In the genomic region with DNA sequence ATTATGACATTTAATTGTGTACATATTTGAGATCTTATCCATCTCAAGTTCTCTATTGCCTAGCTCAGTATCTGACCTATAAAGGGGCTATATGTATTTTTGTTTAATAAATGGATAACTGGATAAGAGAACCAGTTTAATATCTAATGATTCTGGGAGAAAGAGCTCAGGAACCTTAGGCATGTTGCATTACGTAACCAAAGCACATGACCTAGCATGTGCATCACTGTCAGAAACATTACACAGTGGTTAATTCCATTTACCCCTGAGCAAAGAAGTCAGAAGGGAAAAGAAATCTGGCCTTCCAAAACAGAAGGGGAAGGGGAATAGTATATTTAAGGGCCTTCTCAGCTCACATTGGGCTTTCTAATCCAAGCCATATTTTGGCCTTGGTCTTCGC, we compare ENCODE assay signal across 21 cellular contexts. TPM values are rescaled to one million over a fixed set of nuclear protein-coding genes. Genes with fewer than 3 reads are reported as not detected.
DNase-seq lines count a peak whose midpoint lies in the region; ATAC-seq, FAIRE-seq and TF ChIP-seq lines count a peak whose summit lies in the region.
"Had no signal": no experiment of that assay in that cellular context is flagged by ENCODE, and none has a peak within 500 bp of the region (broad histone marks: within the 10 kb centered on the region; RNA-seq: fewer than 3 reads in every experiment).

No MANE protein-coding gene starts in this region.

- H2BK15ac ChIP-seq in IMR-90 (ENCODE audit: low read depth, low read length) = no peak overlapping the region

- ATAC-seq in A549 = peak in 1 of 2 experiments; percentile 9; a peak in 1 of 6 replicates
- peak; percentile 24 for ATAC-seq in IMR-90 (ENCODE audit: low read depth)
- ATAC-seq in left cardiac atrium = no peak
- ATAC-seq in psoas muscle = no peak

- H3K9me3 ChIP-seq in A549 = peaks cover 8% of the 10 kb centered on the region; the same call in 2 of the 3 replicates
- H3K9me3 ChIP-seq in IMR-90 (ENCODE audit: control insufficient read depth, insufficient read depth, low read length) = no peaks in the 10 kb centered on the region; the same call in 1 of the 2 replicates
- H3K9me3 ChIP-seq in kidney (ENCODE audit: control insufficient read depth in 1 of 2, low read length in 2 of 2) = no peaks in the 10 kb centered on the region
- no peaks in the 10 kb centered on the region for H3K9me3 ChIP-seq in psoas muscle

- no peak overlapping the region for H4K91ac ChIP-seq in IMR-90 (ENCODE audit: insufficient read depth, low read depth, low read length)

- in situ Hi-C loops in IMR-90 (cut with MboI; ENCODE audit: low sequenced_read_pairs) = no loop called here

- TF ChIP-seq POLR2A in A549 (IDR thresholded peaks at IDR 0.05; ENCODE audit: low read length) (no peak), IMR-90 (IDR thresholded peaks at IDR 0.05; ENCODE audit: low read depth, low read length) (no peak)

- CTCF ChIA-PET in A549 (lab: Yijun Ruan, JAX) (interaction anchor here (0.9 to 8.3 kb wide), 4 partner anchors 11 to 573 kb away, joined by 3 to 70 read pairs (median 6); a partner anchor contains a TSS), IMR-90 (lab: Yijun Ruan, JAX) (interaction anchor here (0.5 to 1.0 kb wide), 2 partner anchors 19 to 48 kb away, joined by 3 to 4 read pairs; no protein-coding TSS in a partner anchor)

- H4K5ac ChIP-seq in IMR-90 (ENCODE audit: low read depth, low read length) = peak overlapping the region; percentile 12; the same call in 1 of the 2 replicates

- H4K20me1 ChIP-seq in IMR-90 (ENCODE audit: insufficient read depth, low read length) = peaks cover 46% of the 10 kb centered on the region

- H3K23ac ChIP-seq in IMR-90 (ENCODE audit: low read depth, low read length) = no peak overlapping the region

- DNase-seq in A549 (ENCODE audit: low read depth in 1 of 2, low spot score in 1 of 2) (no peak), IMR-90 (peak; percentile 65), choroid plexus epithelial cell (ENCODE audit: low read depth) (peak; percentile 77), kidney (no peak), left cardiac atrium (no peak), psoas muscle (no peak), NCI-H345 treated with DMSO at 0.1 percent for 48 hours (lab: John Stamatoyannopoulos, UW; ENCODE audit: unreplicated experiment) (no peak), GM19238 (ENCODE audit: insufficient read length, low spot score) (no peak)
- DNase-seq: AML-193; Calu3; CD4-positive, CD25-positive, alpha-beta regulatory T cell; DMS79; GDM1; GOT3; NCI-H1092; NCI-H1694 treated with DMSO at 0.1 percent for 48 hours; NCI-H446 treated with DMSO at 0.1 percent for 48 hours; NCI-H774; PC-9 had no signal

- H2BK5ac ChIP-seq in IMR-90 (ENCODE audit: low read depth, low read length, poor library complexity, severe bottlenecking) = no peak overlapping the region

- H3K4ac ChIP-seq in IMR-90 (ENCODE audit: low read depth, low read length) = no peak overlapping the region

- no TSS peak for BruUV-seq in IMR-90 (replicated peaks; lab: Mats Ljungman, UMichigan)

- H4K8ac ChIP-seq in IMR-90 (ENCODE audit: low read depth in 2 of 2, low read length in 2 of 2) = no peak overlapping the region

- H3K36me3 ChIP-seq in IMR-90 (ENCODE audit: control insufficient read depth, insufficient read depth, low read length) (peaks cover 24% of the 10 kb centered on the region), kidney (ENCODE audit: control insufficient read depth in 1 of 2, insufficient read depth in 2 of 2, low read length in 2 of 2) (no peaks in the 10 kb centered on the region), psoas muscle (ENCODE audit: insufficient read depth in 1 of 2, low read depth in 1 of 2) (no peaks in the 10 kb centered on the region)

- H3K56ac ChIP-seq in IMR-90 (ENCODE audit: extremely low read depth, insufficient read depth, low read length) = no peak overlapping the region

- TF ChIP-seq RAD21 in A549 (conservative IDR thresholded peaks at IDR 0.05 in 1 of 2, IDR thresholded peaks at IDR 0.05 in 1 of 2) (no peak), IMR-90 (IDR thresholded peaks at IDR 0.05; ENCODE audit: low read length) (no peak)

- no peak overlapping the region for H2AK9ac ChIP-seq in IMR-90 (replicated peaks; ENCODE audit: low read depth, low read length, poor library complexity)

- TF ChIP-seq EP300 in A549 (IDR thresholded peaks at IDR 0.05) = no peak

- FAIRE-seq in A549 (lab: Jason Lieb, UNC) (peak; percentile 88), kidney (lab: Jason Lieb, UNC) (peak; percentile 37)

- no peak overlapping the region for H2BK20ac ChIP-seq in IMR-90 (ENCODE audit: low read depth, low read length)

- no peak overlapping the region for H3K14ac ChIP-seq in IMR-90 (replicated peaks; ENCODE audit: low read depth, low read length)

- H3K4me3 ChIP-seq in A549 = no peak overlapping the region
- H3K4me3 ChIP-seq in IMR-90 (ENCODE audit: insufficient read depth, low read depth, low read length) = no peak overlapping the region
- H3K4me3 ChIP-seq in choroid plexus epithelial cell (ENCODE audit: low read depth, low read length) = no peak overlapping the region
- no peak overlapping the region for H3K4me3 ChIP-seq in kidney (ENCODE audit: low read length in 2 of 2)
- H3K4me3 ChIP-seq in psoas muscle = no peak overlapping the region
- H3K4me3 ChIP-seq: PC-9 had no signal

- H3K79me1 ChIP-seq in IMR-90 (ENCODE audit: low read depth in 1 of 2, low read length in 2 of 2) = peaks cover 36 to 68% of the 10 kb centered on the region in 2 experiments

- peaks cover 100% of the 10 kb centered on the region for H3K4me1 ChIP-seq in A549
- H3K4me1 ChIP-seq in IMR-90 (ENCODE audit: control insufficient read depth, insufficient read depth, low read length) = peaks cover 14% of the 10 kb centered on the region; the same call in 1 of the 2 replicates
- peaks cover 0 to 3% of the 10 kb centered on the region in 2 donors for H3K4me1 ChIP-seq in kidney (ENCODE audit: control insufficient read depth in 1 of 2, insufficient read depth in 1 of 2, low read depth in 1 of 2, low read length in 2 of 2)
- H3K4me1 ChIP-seq in psoas muscle = no peaks in the 10 kb centered on the region

- H3K9ac ChIP-seq in IMR-90 (ENCODE audit: low read depth, low read length) = no peak overlapping the region
- H3K9ac ChIP-seq in kidney (ENCODE audit: low read length in 2 of 2) = peak overlapping the region in 1 of 2 donors; percentile 35
- H3K9ac ChIP-seq: KMS-11 had no signal

- H2AFZ ChIP-seq in IMR-90 (replicated peaks; ENCODE audit: low read length, poor library complexity) = no peak overlapping the region
- H2AFZ ChIP-seq: PC-9 had no signal

- H3K4me2 ChIP-seq in A549 = peak overlapping the region; percentile 42
- H3K4me2 ChIP-seq in IMR-90 (ENCODE audit: low read depth, low read length) = peak overlapping the region; percentile 14; the same call in 1 of the 2 replicates
- H3K4me2 ChIP-seq: KMS-11, PC-9 had no signal

- 0 out of 2 replicates have a peak overlapping the region, but pooled peaks have one; percentile 41 for H2AK5ac ChIP-seq in IMR-90 (ENCODE audit: low read depth, low read length)

- H2BK120ac ChIP-seq in IMR-90 (ENCODE audit: low read depth, low read length) = no peak overlapping the region

- no peak for TF ChIP-seq CTCF in A549 (IDR thresholded peaks at IDR 0.05)
- no peak for TF ChIP-seq CTCF in IMR-90 (conservative IDR thresholded peaks at IDR 0.05; ENCODE audit: low read depth, low read length)
- TF ChIP-seq CTCF in choroid plexus epithelial cell (conservative IDR thresholded peaks at IDR 0.05; ENCODE audit: low read depth, low read length) = no peak
- no peak for TF ChIP-seq CTCF in kidney (IDR thresholded peaks at IDR 0.05; ENCODE audit: borderline replicate concordance, extremely low read depth, insufficient read depth)
- no peak for TF ChIP-seq CTCF in psoas muscle (IDR thresholded peaks at IDR 0.05)

- 96% methylated on average over 2 of the region's 2 CpGs for WGBS in A549 (ENCODE audit: missing lambda C conversion rate)
- no CpG with 5 or more reads among the region's 2 CpGs for WGBS in IMR-90 (ENCODE audit: extremely low coverage in 2 of 2, insufficient read length in 1 of 2), 2 experiments
- 78 to 83% (median 81%) methylated on average over 2 of the region's 2 CpGs for WGBS in psoas muscle, 3 donors

- POLR2A ChIA-PET in A549 (lab: Yijun Ruan, JAX) (interaction anchor here (0.7 to 4.6 kb wide), 5 partner anchors 9 to 575 kb away, joined by 3 to 37 read pairs (median 5); a partner anchor contains a TSS), IMR-90 (lab: Charles Lee; ENCODE audit: unreplicated experiment) (no interaction called here)

- H3K27me3 ChIP-seq in IMR-90 (ENCODE audit: control insufficient read depth, insufficient read depth, low read length) (no peaks in the 10 kb centered on the region), psoas muscle (ENCODE audit: insufficient read depth in 3 of 3, low read length in 2 of 3) (no peaks in the 10 kb centered on the region)

- intact Hi-C loops in IMR-90 (cut with micrococcal nuclease) = no loop called here
- intact Hi-C loops in kidney (cut with DNase I) = no loop called here
- intact Hi-C loops in left cardiac atrium (cut with DNase I) = no loop called here
- intact Hi-C loops in psoas muscle (cut with DNase I) = no loop called here

- peak overlapping the region; percentile 11 for H3K18ac ChIP-seq in IMR-90 (ENCODE audit: low read depth, low read length)

- H3K9me1 ChIP-seq in IMR-90 (ENCODE audit: insufficient read depth, low read length) = no peaks in the 10 kb centered on the region; the same call in 1 of the 2 replicates

- H3K27ac ChIP-seq in A549 = peak overlapping the region; percentile 49 to 80
- peak overlapping the region; percentile 34; the same call in 1 of the 2 replicates for H3K27ac ChIP-seq in IMR-90 (ENCODE audit: insufficient read depth, low read length)
- H3K27ac ChIP-seq in kidney (ENCODE audit: low read depth in 2 of 2, low read length in 2 of 2) = peak overlapping the region in 1 of 2 donors; percentile 43
- no peak overlapping the region for H3K27ac ChIP-seq in psoas muscle
- H3K27ac ChIP-seq: 22Rv1, KMS-11, PC-9 had no signal

- dilution Hi-C loops in IMR-90 (cut with HindIII; ENCODE audit: low sequenced_read_pairs, unreplicated experiment) = no loop called here

TF ChIP-seq in A549, 52 proteins besides CTCF, POLR2A, EP300 and RAD21 (continues in another document):
- TF ChIP-seq EHMT2 (IDR thresholded peaks at IDR 0.05; ENCODE audit: low read depth) = no peak

RNA-seq across cellular contexts. Expression of a gene that starts 12.3 kb away (rescaled TPM):
- polyA plus RNA-seq in A549 (2011; rRNA removed) (127 and 156 TPM in 2 replicates), A549 (2017; fragmentation: RNase III; extraction: RNeasy Plus Mini Kit Qiagen cat#74134 plus additional on column Dnase treatment) (36.8 to 41.2 TPM (median 40.0 TPM) in 3 replicates), IMR-90 (2012; rRNA removed) (8.3 and 8.6 TPM in 2 replicates), kidney (ENCODE audit: insufficient read depth, low read depth, low replicate concordance) (4.2 TPM), psoas muscle (under 1 TPM; 0.07 to 0.18 (median 0.17) TPM)
- 14.1 and 18.3 TPM in 2 replicates for polyA plus RNA-seq in A549 (2012; cell fraction: cytosol; rRNA removed)
- polyA plus RNA-seq in A549 (2012; cell fraction: nucleus; rRNA removed) = 35.2 and 39.7 TPM in 2 replicates
- polyA minus RNA-seq in A549 (2011; rRNA and poly(A)+ RNA removed) = 379 and 415 TPM in 2 replicates
- total RNA-seq in IMR-90 (2012; rRNA removed) (11.7 and 12.4 TPM in 2 replicates), kidney (10.2 TPM), left cardiac atrium (1 to 10 TPM; 2.4 to 9.8 TPM), psoas muscle (under 1 TPM; 0.61 to 0.88 (median 0.73) TPM)
- polyA plus RNA-seq in IMR-90 (2012; cell fraction: cytosol; rRNA removed) = 3.3 and 7.5 TPM in 2 replicates
- 7.6 and 18.5 TPM in 2 replicates for polyA plus RNA-seq in IMR-90 (2012; cell fraction: nucleus; rRNA removed; ENCODE audit: low replicate concordance)
- total RNA-seq: Calu3 had no signal

Comparison
In these comparisons a context has a peak if more than half of its experiments do, and no peak if none do; other contexts are left out.
1. DNase-seq: peak in IMR-90 (single experiment) and choroid plexus epithelial cell (single experiment); none in A549 (0 of 2), kidney (single experiment), left cardiac atrium (single experiment), psoas muscle (0 of 2), NCI-H345 treated with DMSO at 0.1 percent for 48 hours (single experiment) and GM19238 (single experiment).